ENCODE assay signal across 27 cellular contexts in genomic region chr3:61409638-61410037, GRCh38.
"Had no signal": no experiment of that assay in that cellular context is flagged by ENCODE, and none has a peak within 500 bp of the region (broad histone marks: within the 10 kb centered on the region; RNA-seq: fewer than 3 reads in every experiment).

No MANE protein-coding gene starts in this region.

- H3K9me3 Mint-ChIP-seq: activated CD4-positive, alpha-beta T cell treated with anti-CD3 and anti-CD28 coated beads, Interleukin-2, amount 10 ng/mL, durations not matched to agents 7 days and 5 days; activated naive CD4-positive, alpha-beta T cell treated with anti-CD3 and anti-CD28 coated beads, Interleukin-2, amount 50 U/mL, for 24 hours; activated naive CD8-positive, alpha-beta T cell treated with anti-CD3 and anti-CD28 coated beads, Interleukin-2, amount 10 ng/mL, durations not matched to agents 7 days and 5 days; activated T-cell treated with anti-CD3 and anti-CD28 coated beads, Interleukin-2, amount 50 U/mL, for 24 hours; activated T-helper 2 cell treated with anti-CD3 and anti-CD28 coated beads, Interferon-gamma antibody, Interleukin-2, Interleukin-4, amounts not matched to agents 10 μg/mL and 5 μg/mL and 100 μg/mL, durations not matched to agents 14 hours and 24 hours and 36 hours had no signal

- H3K4me3 ChIP-seq: ascending aorta, cardiac muscle cell, SJCRH30, SK-N-MC had no signal

- H3K36me3 Mint-ChIP-seq: activated naive CD4-positive, alpha-beta T cell treated with anti-CD3 and anti-CD28 coated beads, Interleukin-2, amount 50 U/mL, for 24 hours; activated naive CD8-positive, alpha-beta T cell treated with anti-CD3 and anti-CD28 coated beads, Interleukin-2, amount 10 ng/mL, durations not matched to agents 7 days and 5 days had no signal

- H3K36me3 ChIP-seq: ascending aorta, cardiac muscle cell, SJCRH30 had no signal

- H3K4me1 ChIP-seq: ascending aorta, SJCRH30 had no signal

- H3K9me3 ChIP-seq: ascending aorta, SJCRH30 had no signal

- FAIRE-seq: TTC549 had no signal

- H3K27ac Mint-ChIP-seq: activated CD4-positive, alpha-beta T cell treated with anti-CD3 and anti-CD28 coated beads, Interleukin-2, amount 10 ng/mL, durations not matched to agents 7 days and 5 days; activated CD8-positive, alpha-beta T cell treated with anti-CD3 and anti-CD28 coated beads, Interleukin-2, amount 10 ng/mL, durations not matched to agents 7 days and 5 days; activated naive CD4-positive, alpha-beta T cell treated with anti-CD3 and anti-CD28 coated beads, Interleukin-2, amount 50 U/mL, for 24 hours; activated naive CD8-positive, alpha-beta T cell treated with anti-CD3 and anti-CD28 coated beads, Interleukin-2, amount 10 ng/mL, durations not matched to agents 7 days and 5 days; activated T-cell treated with anti-CD3 and anti-CD28 coated beads, Interleukin-2, amount 50 U/mL, for 24 hours; activated T-helper 2 cell treated with anti-CD3 and anti-CD28 coated beads, Interferon-gamma antibody, Interleukin-2, Interleukin-4, amounts not matched to agents 10 μg/mL and 5 μg/mL and 100 μg/mL, durations not matched to agents 14 hours and 24 hours and 36 hours had no signal

- H3K4me1 Mint-ChIP-seq: activated CD4-positive, alpha-beta T cell treated with anti-CD3 and anti-CD28 coated beads, Interleukin-2, amount 10 ng/mL, durations not matched to agents 7 days and 5 days; activated naive CD4-positive, alpha-beta T cell treated with anti-CD3 and anti-CD28 coated beads, Interleukin-2, amount 50 U/mL, for 24 hours; activated naive CD8-positive, alpha-beta T cell treated with anti-CD3 and anti-CD28 coated beads, Interleukin-2, amount 10 ng/mL, durations not matched to agents 7 days and 5 days; central memory CD8-positive, alpha-beta T cell had no signal

- H3K4me3 Mint-ChIP-seq: activated CD4-positive, alpha-beta T cell treated with anti-CD3 and anti-CD28 coated beads, Interleukin-2, amount 10 ng/mL, durations not matched to agents 7 days and 5 days; activated CD8-positive, alpha-beta T cell treated with anti-CD3 and anti-CD28 coated beads, Interleukin-2, amount 10 ng/mL, durations not matched to agents 7 days and 5 days; activated naive CD4-positive, alpha-beta T cell treated with anti-CD3 and anti-CD28 coated beads, Interleukin-2, amount 50 U/mL, for 24 hours; activated naive CD8-positive, alpha-beta T cell treated with anti-CD3 and anti-CD28 coated beads, Interleukin-2, amount 10 ng/mL, durations not matched to agents 7 days and 5 days; activated T-cell treated with anti-CD3 and anti-CD28 coated beads, Interleukin-2, amount 50 U/mL, for 24 hours; central memory CD8-positive, alpha-beta T cell had no signal

- DNase-seq: activated CD4-positive, alpha-beta T cell treated with anti-CD3 and anti-CD28 coated beads, Interleukin-2, amount 10 ng/mL, durations not matched to agents 7 days and 5 days; activated CD4-positive, alpha-beta T cell treated with anti-CD3 and anti-CD28 coated beads, Interleukin-2, amount 50 U/mL, for 48 hours; activated CD8-positive, alpha-beta T cell treated with anti-CD3 and anti-CD28 coated beads, Interleukin-2, amount 10 ng/mL, durations not matched to agents 7 days and 5 days; activated gamma-delta T cell; activated naive CD4-positive, alpha-beta T cell treated with Interleukin-2 at 50 U/mL for 16 hours; activated naive CD8-positive, alpha-beta T cell treated with anti-CD3 and anti-CD28 coated beads, Interleukin-2, amount 10 ng/mL, durations not matched to agents 7 days and 5 days; activated T-cell treated with anti-CD3 and anti-CD28 coated beads, Interleukin-2, amount 50 U/mL, for 24 hours; amygdala; Kasumi-1; KG1; NCI-H1092 treated with DMSO at 0.1 percent for 48 hours; NCI-H1694; NCI-H2029; NCI-H2107; NCI-H226; NCI-H446 treated with DMSO at 0.1 percent for 48 hours; NCI-H526; SJCRH30; T1000 had no signal

- H3K27me3 ChIP-seq: ascending aorta, cardiac muscle cell, SJCRH30 had no signal

- ATAC-seq: activated CD8-positive, alpha-beta T cell treated with anti-CD3 and anti-CD28 coated beads, Interleukin-2, amount 10 ng/mL, durations not matched to agents 7 days and 5 days; Panc1 had no signal

- H3K27ac ChIP-seq: ascending aorta, cardiac muscle cell, SJCRH30, SK-N-MC had no signal
